12 cellular contexts compared by ENCODE assay signal in the genomic region with DNA sequence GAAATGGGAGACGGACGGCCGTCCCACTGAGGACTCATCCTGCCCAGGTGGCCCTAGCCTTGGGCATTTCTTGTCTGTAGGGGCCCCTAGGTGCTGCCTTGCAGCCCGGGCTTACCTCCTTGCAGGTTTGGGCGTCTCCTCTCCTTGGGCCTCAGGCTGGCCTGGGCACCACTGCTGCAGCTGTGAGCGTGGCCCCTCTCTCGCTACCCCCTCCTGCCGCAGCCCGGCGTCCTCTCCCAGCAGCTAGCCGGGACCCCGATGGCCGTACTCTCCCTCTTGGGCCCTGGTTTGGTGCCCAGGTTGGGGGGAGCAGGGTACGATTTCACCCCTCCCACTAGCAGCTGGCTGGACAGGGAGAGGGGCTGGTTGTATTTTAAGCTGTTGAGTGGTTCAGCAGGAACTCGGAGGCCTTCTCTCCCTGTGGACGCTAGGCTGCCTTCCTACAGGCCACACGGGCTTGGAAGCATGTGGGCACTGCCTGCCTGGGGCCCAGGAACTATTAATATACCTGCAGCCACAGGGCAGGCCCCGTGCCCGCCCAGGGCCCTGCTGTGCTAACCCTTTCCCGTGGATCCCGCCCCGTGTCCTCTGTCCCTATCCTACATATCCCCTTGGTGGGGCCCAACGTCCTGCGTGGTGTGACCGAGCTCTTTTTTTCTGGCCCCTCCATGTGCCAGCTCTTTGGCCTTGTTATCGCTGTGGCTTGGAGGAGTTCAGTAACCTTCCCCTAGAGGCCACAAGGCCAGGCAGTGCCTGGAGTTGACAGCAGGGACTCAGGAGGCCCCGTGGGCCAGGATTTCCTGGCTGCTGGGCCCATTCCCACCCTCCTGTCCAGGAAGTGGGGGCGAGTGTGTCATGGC. TPM values are rescaled to one million over a fixed set of nuclear protein-coding genes. Genes with fewer than 3 reads are reported as not detected.
A peak's percentile ranks its signal among the peaks of the same experiment; 100 is the strongest.
DNase-seq lines count a peak whose midpoint lies in the region; ATAC-seq and TF ChIP-seq lines count a peak whose summit lies in the region.
"Had no signal": no experiment of that assay in that cellular context is flagged by ENCODE, and none has a peak within 500 bp of the region (broad histone marks: within the 10 kb centered on the region; RNA-seq: fewer than 3 reads in every experiment).

No MANE protein-coding gene starts in this region.

- peaks cover 21% of the 10 kb centered on the region for H3K4me1 ChIP-seq in CD4-positive, CD25-positive, alpha-beta regulatory T cell (ENCODE audit: control insufficient read depth, insufficient read depth, low read length, poor library complexity, severe bottlenecking)
- H3K4me1 ChIP-seq in OCI-LY1 (ENCODE audit: insufficient read depth, low read length, severe bottlenecking) (peaks cover 39% of the 10 kb centered on the region), esophagus (ENCODE audit: control insufficient read depth in 2 of 2, insufficient read depth in 2 of 2, low read length in 1 of 2) (peaks cover 9 to 43% of the 10 kb centered on the region in 2 donors)

- H3K9ac ChIP-seq in OCI-LY1 (ENCODE audit: low read length), result no peak overlapping the region; the same call in 1 of the 2 replicates

- peaks cover 10% of the 10 kb centered on the region for H3K36me3 Mint-ChIP-seq in CD4-positive, CD25-positive, alpha-beta regulatory T cell
- H3K36me3 Mint-ChIP-seq in neural crest cell (ENCODE audit: low read depth), result peaks cover 2% of the 10 kb centered on the region
- no peaks in the 10 kb centered on the region for H3K36me3 Mint-ChIP-seq in HFFc6 (ENCODE audit: low read depth)

- no peak overlapping the region for H2AFZ ChIP-seq in OCI-LY1 (ENCODE audit: low read length)

- TF ChIP-seq CTCF in OCI-LY1 (IDR thresholded peaks at IDR 0.05; ENCODE audit: low read length) (no peak), neural crest cell (conservative IDR thresholded peaks at IDR 0.05) (no peak), HFFc6 (IDR thresholded peaks at IDR 0.05) (no peak), GM10266 (IDR thresholded peaks at IDR 0.05; ENCODE audit: control insufficient read depth, insufficient read depth, low read depth, missing control alignments) (no peak)

- ATAC-seq in CD4-positive, CD25-positive, alpha-beta regulatory T cell (ENCODE audit: low read depth in 2 of 2), result no peak

- H3K36me3 ChIP-seq in CD4-positive, CD25-positive, alpha-beta regulatory T cell (ENCODE audit: control insufficient read depth, insufficient read depth, low read length), result peaks cover 10% of the 10 kb centered on the region
- H3K36me3 ChIP-seq in OCI-LY1 (ENCODE audit: insufficient read depth, low read length), result peaks cover 12% of the 10 kb centered on the region; the same call in 1 of the 2 replicates
- H3K36me3 ChIP-seq in esophagus (ENCODE audit: control insufficient read depth in 2 of 2, insufficient read depth in 2 of 2, low read length in 1 of 2), result peaks cover 0 to 19% of the 10 kb centered on the region in 2 donors
- H3K36me3 ChIP-seq: colonic mucosa had no signal

- 63 to 68% methylated on average over 28 of the region's 28 CpGs for WGBS in esophagus, 2 donors

- peak overlapping the region in 2 of 3 donors; percentile 38 to 42 for H3K27ac Mint-ChIP-seq in CD4-positive, CD25-positive, alpha-beta regulatory T cell
- H3K27ac Mint-ChIP-seq in neural crest cell (ENCODE audit: unreplicated experiment) (peak overlapping the region; percentile 45), HFFc6 (no peak overlapping the region)

- DNase-seq in CD4-positive, CD25-positive, alpha-beta regulatory T cell, result no peak
- DNase-seq in neural crest cell (ENCODE audit: low read depth, low spot score), result no peak
- DNase-seq in HFFc6, result no peak
- DNase-seq in stimulated activated CD4-positive, alpha-beta T cell treated with anti-CD3 and anti-CD28 coated beads, Interleukin-4, amount 100 ng/mL, for 24 hours, result no peak
- DNase-seq in mesenteric fat pad (ENCODE audit: low spot score), result no peak
- DNase-seq in GM10266 (ENCODE audit: extremely low spot score), result no peak
- DNase-seq: colonic mucosa, NCI-H446 treated with DMSO at 0.1 percent for 48 hours had no signal

- H3K4me1 Mint-ChIP-seq in CD4-positive, CD25-positive, alpha-beta regulatory T cell, result peaks cover 0 to 38% (median 11%) of the 10 kb centered on the region in 4 donors
- H3K4me1 Mint-ChIP-seq in neural crest cell, result peaks cover 17% of the 10 kb centered on the region
- H3K4me1 Mint-ChIP-seq in HFFc6 (ENCODE audit: low read depth), result peaks cover 14% of the 10 kb centered on the region

- H3K4me3 ChIP-seq in CD4-positive, CD25-positive, alpha-beta regulatory T cell (ENCODE audit: low read depth, low read length), result no peak overlapping the region
- no peak overlapping the region for H3K4me3 ChIP-seq in OCI-LY1 (ENCODE audit: low read depth, low read length, poor library complexity, severe bottlenecking)
- no peak overlapping the region for H3K4me3 ChIP-seq in esophagus (ENCODE audit: low read depth in 1 of 2, low read length in 2 of 2)
- H3K4me3 ChIP-seq: colonic mucosa had no signal

- H3K27ac ChIP-seq in CD4-positive, CD25-positive, alpha-beta regulatory T cell (ENCODE audit: insufficient read depth, low read length, poor library complexity, severe bottlenecking), result no peak overlapping the region
- peak overlapping the region; percentile 47 for H3K27ac ChIP-seq in OCI-LY1 (ENCODE audit: low read depth, low read length, poor library complexity, severe bottlenecking)
- peak overlapping the region; percentile 91 to 96 for H3K27ac ChIP-seq in esophagus (ENCODE audit: low read depth in 2 of 2, low read length in 1 of 2)
- H3K27ac ChIP-seq: C4-2B, colonic mucosa, neutrophil had no signal

- H3K4me3 Mint-ChIP-seq in CD4-positive, CD25-positive, alpha-beta regulatory T cell, result no peak overlapping the region
- H3K4me3 Mint-ChIP-seq in neural crest cell (no peak overlapping the region), HFFc6 (no peak overlapping the region)

- H3K27me3 Mint-ChIP-seq in CD4-positive, CD25-positive, alpha-beta regulatory T cell, result no peaks in the 10 kb centered on the region
- H3K27me3 Mint-ChIP-seq in neural crest cell (ENCODE audit: low read depth), result no peaks in the 10 kb centered on the region
- H3K27me3 Mint-ChIP-seq in HFFc6 (ENCODE audit: insufficient read depth), result peaks cover 2% of the 10 kb centered on the region; the same call in 1 of the 2 replicates

- H3K9me3 ChIP-seq in CD4-positive, CD25-positive, alpha-beta regulatory T cell (ENCODE audit: control insufficient read depth in 2 of 2, low read length in 2 of 2), result no peaks in the 10 kb centered on the region
- H3K9me3 ChIP-seq in OCI-LY1 (ENCODE audit: low read length) (no peaks in the 10 kb centered on the region), esophagus (ENCODE audit: control insufficient read depth in 2 of 2, insufficient read depth in 1 of 2, low read depth in 1 of 2, low read length in 1 of 2) (no peaks in the 10 kb centered on the region)
- H3K9me3 ChIP-seq: colonic mucosa, neutrophil had no signal

- H3K9me2 ChIP-seq in OCI-LY1 (ENCODE audit: low read depth, low read length), result no peaks in the 10 kb centered on the region

- H3K9me3 Mint-ChIP-seq in CD4-positive, CD25-positive, alpha-beta regulatory T cell, result no peaks in the 10 kb centered on the region
- no peaks in the 10 kb centered on the region for H3K9me3 Mint-ChIP-seq in neural crest cell
- no peaks in the 10 kb centered on the region for H3K9me3 Mint-ChIP-seq in HFFc6

- H3K4me2 ChIP-seq in OCI-LY1 (ENCODE audit: low read length), result no peak overlapping the region

- no peaks in the 10 kb centered on the region for H3K27me3 ChIP-seq in CD4-positive, CD25-positive, alpha-beta regulatory T cell (ENCODE audit: control insufficient read depth, insufficient read depth, low read length)
- H3K27me3 ChIP-seq in OCI-LY1 (ENCODE audit: insufficient read depth, low read length) (no peaks in the 10 kb centered on the region), esophagus (ENCODE audit: control insufficient read depth in 1 of 2, insufficient read depth in 2 of 2, low read length in 2 of 2) (no peaks in the 10 kb centered on the region)
- H3K27me3 ChIP-seq: colonic mucosa, neutrophil had no signal

- H3F3A ChIP-seq in OCI-LY1 (ENCODE audit: insufficient read depth, low read length), result no peaks in the 10 kb centered on the region

- no peaks in the 10 kb centered on the region for H4K20me1 ChIP-seq in OCI-LY1 (ENCODE audit: insufficient read depth, low read length)

- no peaks in the 10 kb centered on the region for H3K79me2 ChIP-seq in OCI-LY1 (ENCODE audit: insufficient read depth, low read length)

RNA-seq across cellular contexts. Expression of a gene that starts 11.7 kb away (rescaled TPM):
- total RNA-seq in CD4-positive, CD25-positive, alpha-beta regulatory T cell, result 51.4 TPM
- polyA plus RNA-seq in CD4-positive, CD25-positive, alpha-beta regulatory T cell, result 100 to 1,000 TPM; 196 to 238 (median 218) TPM
- polyA plus RNA-seq in esophagus, result 100 to 1,000 TPM; 471 to 517 TPM
- total RNA-seq in neural crest cell (123 and 128 TPM in 2 replicates), mesenteric fat pad (181 TPM)
- total RNA-seq in HFFc6 (2021; fragmentation: NEBNext Ultra II Directional; extraction: Animal tissue kit (Norgen Biotek cat#: 25700)), result 100 to 1,000 TPM; 167 to 227 (median 199) TPM

RNA-seq across cellular contexts. Expression of a gene that starts 22.7 kb away (rescaled TPM):
- 0.25 TPM for total RNA-seq in CD4-positive, CD25-positive, alpha-beta regulatory T cell
- polyA plus RNA-seq in CD4-positive, CD25-positive, alpha-beta regulatory T cell, result not detected
- under 1 TPM; 0.01 to 0.08 TPM for polyA plus RNA-seq in esophagus
- not detected in 2 replicates for total RNA-seq in neural crest cell
- total RNA-seq in HFFc6 (2021; fragmentation: NEBNext Ultra II Directional; extraction: Animal tissue kit (Norgen Biotek cat#: 25700)), result not detected
- not detected for total RNA-seq in mesenteric fat pad

RNA-seq across cellular contexts. Expression of a gene that starts 30.8 kb away (rescaled TPM):
- total RNA-seq in CD4-positive, CD25-positive, alpha-beta regulatory T cell, result 159 TPM
- 100 to 1,000 TPM; 304 to 351 (median 335) TPM for polyA plus RNA-seq in CD4-positive, CD25-positive, alpha-beta regulatory T cell
- polyA plus RNA-seq in esophagus, result 100 to 1,000 TPM; 362 to 444 TPM
- 177 and 185 TPM in 2 replicates for total RNA-seq in neural crest cell
- total RNA-seq in HFFc6 (2021; fragmentation: NEBNext Ultra II Directional; extraction: Animal tissue kit (Norgen Biotek cat#: 25700)), result 100 to 1,000 TPM; 101 to 132 (median 118) TPM
- 119 TPM for total RNA-seq in mesenteric fat pad

RNA-seq across cellular contexts. Expression of a gene that starts 41.9 kb away (rescaled TPM):
- 754 TPM for total RNA-seq in CD4-positive, CD25-positive, alpha-beta regulatory T cell
- 100 to 1,000 TPM; 302 to 349 (median 332) TPM for polyA plus RNA-seq in CD4-positive, CD25-positive, alpha-beta regulatory T cell
- 100 to 1,000 TPM; 249 to 309 TPM for polyA plus RNA-seq in esophagus
- total RNA-seq in neural crest cell, result 89.4 and 94.2 TPM in 2 replicates
- total RNA-seq in HFFc6 (2021; fragmentation: NEBNext Ultra II Directional; extraction: Animal tissue kit (Norgen Biotek cat#: 25700)), result 100 to 1,000 TPM in 3 of 6 experiments, 10 to 100 TPM in 3; 99.2 to 138 (median 103) TPM
- total RNA-seq in mesenteric fat pad, result 111 TPM
